1 cellular context compared by ENCODE assay signal in genomic region chr17:38704645-38705522, GRCh38.
A peak's percentile ranks its signal among the peaks of the same experiment; 100 is the strongest.
TF ChIP-seq lines count a peak whose summit lies in the region.

Gene MLLT6 (plus strand): TSS chr17:38705273. CDS start chr17:38705633, 360 bp downstream.

TF ChIP-seq in HepG2, 621 proteins besides CTCF, POLR2A, EP300 and RAD21 (continued from another document and continues in another):
- TF ChIP-seq ZNF281 (CRISPR knock-in tag; IDR thresholded peaks at IDR 0.05; ENCODE audit: borderline replicate concordance) (no peak), ZNF282 (IDR thresholded peaks at IDR 0.05; ENCODE audit: partially characterized antibody) (no peak), RBFOX2 (IDR thresholded peaks at IDR 0.05; ENCODE audit: low read depth, low read length) (peak; percentile 83), ZNF567 (CRISPR knock-in tag; IDR thresholded peaks at IDR 0.05; ENCODE audit: borderline replicate concordance) (no peak), CEBPZ (IDR thresholded peaks at IDR 0.05; ENCODE audit: low read length) (no peak), HOXA3 (CRISPR knock-in tag; IDR thresholded peaks at IDR 0.05) (peak; percentile 41), ZNF451 (CRISPR knock-in tag; IDR thresholded peaks at IDR 0.05) (no peak), MYNN (CRISPR knock-in tag; IDR thresholded peaks at IDR 0.05; ENCODE audit: low read depth) (no peak), RCOR2 (CRISPR knock-in tag; IDR thresholded peaks at IDR 0.05) (no peak), KDM2A (CRISPR knock-in tag; IDR thresholded peaks at IDR 0.05; ENCODE audit: borderline replicate concordance, low read depth) (peak; percentile 31), SKIL (CRISPR knock-in tag; IDR thresholded peaks at IDR 0.05; ENCODE audit: borderline replicate concordance) (no peak; the same call in 1 of the 2 replicates), THAP11 (CRISPR knock-in tag; IDR thresholded peaks at IDR 0.05) (no peak), AHR (CRISPR knock-in tag; IDR thresholded peaks at IDR 0.05) (0 out of 2 replicates have a peak, but pooled peaks have one; percentile 30), HNF4G (IDR thresholded peaks at IDR 0.05; ENCODE audit: borderline replicate concordance, low read depth, low read length) (no peak), HNF4G (CRISPR knock-in tag; IDR thresholded peaks at IDR 0.05; ENCODE audit: borderline replicate concordance, low read depth) (no peak), DPF2 (CRISPR knock-in tag; IDR thresholded peaks at IDR 0.05; ENCODE audit: borderline replicate concordance, low read depth) (no peak), ZNF546 (CRISPR knock-in tag; conservative IDR thresholded peaks at IDR 0.05) (no peak), ZNF615 (CRISPR knock-in tag; IDR thresholded peaks at IDR 0.05; ENCODE audit: borderline replicate concordance) (no peak), THRA (CRISPR knock-in tag; IDR thresholded peaks at IDR 0.05; ENCODE audit: borderline replicate concordance) (no peak; the same call in 1 of the 2 replicates), ZNF354B (CRISPR knock-in tag; IDR thresholded peaks at IDR 0.05) (no peak), ARID5B (CRISPR knock-in tag; IDR thresholded peaks at IDR 0.05) (no peak), ARNT (IDR thresholded peaks at IDR 0.05) (no peak), RXRA (CRISPR knock-in tag; IDR thresholded peaks at IDR 0.05) (no peak; the same call in 1 of the 2 replicates), ZBTB21 (CRISPR knock-in tag; IDR thresholded peaks at IDR 0.05) (0 out of 2 replicates have a peak, but pooled peaks have one; percentile 42), ZNF326 (CRISPR knock-in tag; IDR thresholded peaks at IDR 0.05; ENCODE audit: borderline replicate concordance) (no peak), SUZ12 (IDR thresholded peaks at IDR 0.05; ENCODE audit: low read depth, low read length) (no peak), CENPT (CRISPR knock-in tag; IDR thresholded peaks at IDR 0.05; ENCODE audit: low read depth) (0 out of 2 replicates have a peak, but pooled peaks have one; percentile 61), BRD4 (CRISPR knock-in tag; IDR thresholded peaks at IDR 0.05) (peak; percentile 88), ZNF101 (CRISPR knock-in tag; IDR thresholded peaks at IDR 0.05; ENCODE audit: borderline replicate concordance, low read depth) (no peak), KDM6A (CRISPR knock-in tag; IDR thresholded peaks at IDR 0.05; ENCODE audit: low read depth) (no peak), MTA1 (CRISPR knock-in tag; IDR thresholded peaks at IDR 0.05; ENCODE audit: borderline replicate concordance) (no peak), ZNF607 (CRISPR knock-in tag; IDR thresholded peaks at IDR 0.05; ENCODE audit: borderline replicate concordance) (no peak), ZNF138 (CRISPR knock-in tag; IDR thresholded peaks at IDR 0.05; ENCODE audit: low read depth) (no peak), ZSCAN29 (CRISPR knock-in tag; conservative IDR thresholded peaks at IDR 0.05) (no peak), LBX2 (CRISPR knock-in tag; IDR thresholded peaks at IDR 0.05; ENCODE audit: borderline replicate concordance) (no peak), DMAP1 (CRISPR knock-in tag; IDR thresholded peaks at IDR 0.05) (no peak), ZNF570 (CRISPR knock-in tag; IDR thresholded peaks at IDR 0.05; ENCODE audit: borderline replicate concordance) (no peak), MAFF (IDR thresholded peaks at IDR 0.05; ENCODE audit: low read depth, low read length) (no peak), ZNF773 (CRISPR knock-in tag; IDR thresholded peaks at IDR 0.05; ENCODE audit: borderline replicate concordance) (no peak), ZNF678 (CRISPR knock-in tag; IDR thresholded peaks at IDR 0.05) (no peak), E2F5 (CRISPR knock-in tag; conservative IDR thresholded peaks at IDR 0.05) (0 out of 2 replicates have a peak, but pooled peaks have one; percentile 21), ZBTB43 (CRISPR knock-in tag; conservative IDR thresholded peaks at IDR 0.05) (peak; percentile 50; the same call in 1 of the 2 replicates), ZBTB20 (CRISPR knock-in tag; IDR thresholded peaks at IDR 0.05; ENCODE audit: borderline replicate concordance, low read depth) (no peak), SPEN (CRISPR knock-in tag; IDR thresholded peaks at IDR 0.05; ENCODE audit: low read depth) (no peak), ARNT2 (CRISPR knock-in tag; IDR thresholded peaks at IDR 0.05; ENCODE audit: low read depth) (no peak), ZNF598 (CRISPR knock-in tag; IDR thresholded peaks at IDR 0.05; ENCODE audit: borderline replicate concordance) (no peak; the same call in 1 of the 2 replicates), MYC (CRISPR knock-in tag; IDR thresholded peaks at IDR 0.05; ENCODE audit: borderline replicate concordance) (no peak), STAG1 (CRISPR knock-in tag; IDR thresholded peaks at IDR 0.05) (no peak), ZNF549 (CRISPR knock-in tag; IDR thresholded peaks at IDR 0.05) (peak; percentile 78; the same call in 1 of the 2 replicates), CBX5 (CRISPR knock-in tag; IDR thresholded peaks at IDR 0.05; ENCODE audit: borderline replicate concordance) (0 out of 2 replicates have a peak, but pooled peaks have one; percentile 80), SOX13 (IDR thresholded peaks at IDR 0.05) (0 out of 2 replicates have a peak, but pooled peaks have one; percentile 15), SOX13 (CRISPR knock-in tag; conservative IDR thresholded peaks at IDR 0.05 in 1 of 2, IDR thresholded peaks at IDR 0.05 in 1 of 2) (no peak; a peak in 1 of 4 replicates), RFX1 (IDR thresholded peaks at IDR 0.05) (no peak), NKX3-1 (CRISPR knock-in tag; IDR thresholded peaks at IDR 0.05) (peak; percentile 63; the same call in 1 of the 2 replicates), POLR2G (IDR thresholded peaks at IDR 0.05; ENCODE audit: low read depth, low read length) (peak; percentile 71), ASH2L (IDR thresholded peaks at IDR 0.05; ENCODE audit: insufficient read length, low read depth, low read length) (no peak), ZNF329 (CRISPR knock-in tag; IDR thresholded peaks at IDR 0.05; ENCODE audit: low read depth) (no peak)
